In the genomic region with DNA sequence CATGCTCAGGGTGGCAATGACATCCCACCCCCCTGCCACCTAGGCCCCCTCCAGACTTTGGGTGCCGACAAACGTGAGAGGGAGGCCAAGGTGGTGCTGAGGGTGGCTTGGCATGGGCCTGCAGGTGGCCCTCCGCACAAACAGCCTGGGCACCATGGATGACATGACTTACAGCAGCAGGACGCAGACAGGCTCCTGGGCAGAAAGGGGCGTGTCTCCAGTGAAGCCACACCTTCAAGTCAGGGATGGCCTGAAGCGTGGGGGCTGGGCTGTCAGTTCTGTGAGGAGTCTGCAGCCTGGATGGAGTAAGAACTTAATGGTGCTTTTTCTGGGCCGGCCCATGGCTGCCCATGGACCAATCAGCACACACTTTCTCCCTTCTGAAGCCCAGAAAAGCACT, we compare ENCODE assay signal across 17 cellular contexts. TPM values are rescaled to one million over a fixed set of nuclear protein-coding genes. Genes with fewer than 3 reads are reported as not detected.
DNase-seq lines count a peak whose midpoint lies in the region; ATAC-seq, FAIRE-seq and TF ChIP-seq lines count a peak whose summit lies in the region.
"Had no signal": no experiment of that assay in that cellular context is flagged by ENCODE, and none has a peak within 500 bp of the region (broad histone marks: within the 10 kb centered on the region; RNA-seq: fewer than 3 reads in every experiment).

No MANE protein-coding gene starts in this region.

- FAIRE-seq in small intestine (lab: Jason Lieb, UNC): no peak
- no peak for FAIRE-seq in urothelium cell line (lab: Jason Lieb, UNC)
- FAIRE-seq: astrocyte, GM18507, islet of Langerhans had no signal

- ATAC-seq in activated CD8-positive, alpha-beta T cell treated with anti-CD3 and anti-CD28 coated beads, Interleukin-2, amount 10 ng/mL, durations not matched to agents 7 days and 5 days: peak; percentile 15
- no peak for ATAC-seq in activated CD8-positive, alpha-beta T cell treated with anti-CD3 and anti-CD28 coated beads for 36 hours

- intact Hi-C loops in activated CD8-positive, alpha-beta T cell treated with anti-CD3 and anti-CD28 coated beads for 36 hours (cut with micrococcal nuclease): loop anchor here (10.0 kb wide), 1 partner anchor 111 kb away; no protein-coding TSS in a partner anchor

- H3K27me3 Mint-ChIP-seq in activated CD8-positive, alpha-beta T cell treated with anti-CD3 and anti-CD28 coated beads, Interleukin-2, amount 10 ng/mL, durations not matched to agents 7 days and 5 days (ENCODE audit: low read depth): peaks cover 6% of the 10 kb centered on the region
- no peaks in the 10 kb centered on the region for H3K27me3 Mint-ChIP-seq in activated CD8-positive, alpha-beta T cell treated with anti-CD3 and anti-CD28 coated beads for 36 hours

- H3K4me1 ChIP-seq in small intestine (ENCODE audit: control insufficient read depth in 2 of 2, insufficient read depth in 1 of 2, low read depth in 1 of 2, low read length in 1 of 2): no peaks in the 10 kb centered on the region
- H3K4me1 ChIP-seq: SJCRH30 had no signal

- peaks cover 0 to 2% of the 10 kb centered on the region in 2 donors for H3K36me3 ChIP-seq in small intestine (ENCODE audit: control insufficient read depth in 2 of 2, insufficient read depth in 2 of 2, low read length in 2 of 2)
- H3K36me3 ChIP-seq: SJCRH30 had no signal

- CTCF ChIA-PET in activated CD8-positive, alpha-beta T cell treated with anti-CD3 and anti-CD28 coated beads, Interleukin-2, amount 10 ng/mL, durations not matched to agents 7 days and 5 days (lab: Charles Lee): no interaction called here
- CTCF ChIA-PET in activated CD8-positive, alpha-beta T cell treated with anti-CD3 and anti-CD28 coated beads for 36 hours (lab: Charles Lee): no interaction called here

- POLR2A ChIA-PET in activated CD8-positive, alpha-beta T cell treated with anti-CD3 and anti-CD28 coated beads, Interleukin-2, amount 10 ng/mL, durations not matched to agents 7 days and 5 days (lab: Charles Lee): no interaction called here
- POLR2A ChIA-PET in activated CD8-positive, alpha-beta T cell treated with anti-CD3 and anti-CD28 coated beads for 36 hours (lab: Charles Lee): interaction anchor here (0.6 kb wide), 1 partner anchor 12 kb away, joined by 3 read pairs; no protein-coding TSS in a partner anchor

- TF ChIP-seq CTCF in activated CD8-positive, alpha-beta T cell treated with anti-CD3 and anti-CD28 coated beads for 36 hours (IDR thresholded peaks at IDR 0.05): no peak

- H3K27ac Mint-ChIP-seq in activated CD8-positive, alpha-beta T cell treated with anti-CD3 and anti-CD28 coated beads, Interleukin-2, amount 10 ng/mL, durations not matched to agents 7 days and 5 days: no peak overlapping the region
- H3K27ac Mint-ChIP-seq in activated CD8-positive, alpha-beta T cell treated with anti-CD3 and anti-CD28 coated beads for 36 hours: no peak overlapping the region

- no peak overlapping the region for H3K4me3 ChIP-seq in small intestine (ENCODE audit: low read depth in 1 of 2, low read length in 2 of 2)
- H3K4me3 ChIP-seq: SJCRH30, smooth muscle cell had no signal

- 34 to 53% (median 48%) methylated on average over 7 of the region's 7 CpGs for WGBS in small intestine, 3 donors

- no peak overlapping the region for H3K27ac ChIP-seq in small intestine (ENCODE audit: low read depth in 1 of 2, low read length in 1 of 2)
- H3K27ac ChIP-seq: SJCRH30 had no signal

- H3K9me3 ChIP-seq in small intestine (ENCODE audit: control insufficient read depth, low read depth): no peaks in the 10 kb centered on the region

- no peak for DNase-seq in activated CD8-positive, alpha-beta T cell treated with anti-CD3 and anti-CD28 coated beads, Interleukin-2, amount 10 ng/mL, durations not matched to agents 7 days and 5 days
- DNase-seq in activated CD8-positive, alpha-beta T cell treated with anti-CD3 and anti-CD28 coated beads for 36 hours: no peak
- DNase-seq in SK-N-DZ (ENCODE audit: low spot score) (peak; percentile 62), iPS DF 19.7 (ENCODE audit: low read depth, low spot score) (peak; percentile 76), small intestine (peak; percentile 51), medulla oblongata (ENCODE audit: extremely low spot score) (no peak), DMS 273 treated with DMSO at 0.1 percent for 48 hours (lab: John Stamatoyannopoulos, UW) (no peak), urothelium cell line (ENCODE audit: low spot score) (no peak)
- DNase-seq: activated gamma-delta T cell treated with Interleukin-2 at 50 U/mL for 16 hours, dermis blood vessel endothelial cell, Kasumi-1, NCI-H1436 treated with DMSO at 0.1 percent for 48 hours, SJCRH30 had no signal

- H3K36me3 Mint-ChIP-seq in activated CD8-positive, alpha-beta T cell treated with anti-CD3 and anti-CD28 coated beads, Interleukin-2, amount 10 ng/mL, durations not matched to agents 7 days and 5 days (ENCODE audit: low read depth): no peaks in the 10 kb centered on the region
- peaks cover 2% of the 10 kb centered on the region for H3K36me3 Mint-ChIP-seq in activated CD8-positive, alpha-beta T cell treated with anti-CD3 and anti-CD28 coated beads for 36 hours (ENCODE audit: low read depth)

- H3K9me3 Mint-ChIP-seq in activated CD8-positive, alpha-beta T cell treated with anti-CD3 and anti-CD28 coated beads, Interleukin-2, amount 10 ng/mL, durations not matched to agents 7 days and 5 days (ENCODE audit: insufficient read depth): peaks cover 3% of the 10 kb centered on the region
- peaks cover 10% of the 10 kb centered on the region for H3K9me3 Mint-ChIP-seq in activated CD8-positive, alpha-beta T cell treated with anti-CD3 and anti-CD28 coated beads for 36 hours

- H3K27me3 ChIP-seq in small intestine (ENCODE audit: control insufficient read depth in 2 of 2, insufficient read depth in 2 of 2, low read length in 2 of 2): no peaks in the 10 kb centered on the region
- H3K27me3 ChIP-seq: SJCRH30 had no signal

- H3K4me1 Mint-ChIP-seq in activated CD8-positive, alpha-beta T cell treated with anti-CD3 and anti-CD28 coated beads, Interleukin-2, amount 10 ng/mL, durations not matched to agents 7 days and 5 days (ENCODE audit: low read depth): no peaks in the 10 kb centered on the region
- H3K4me1 Mint-ChIP-seq in activated CD8-positive, alpha-beta T cell treated with anti-CD3 and anti-CD28 coated beads for 36 hours (ENCODE audit: low read depth): no peaks in the 10 kb centered on the region

- H3K4me3 Mint-ChIP-seq in activated CD8-positive, alpha-beta T cell treated with anti-CD3 and anti-CD28 coated beads, Interleukin-2, amount 10 ng/mL, durations not matched to agents 7 days and 5 days: no peak overlapping the region
- no peak overlapping the region for H3K4me3 Mint-ChIP-seq in activated CD8-positive, alpha-beta T cell treated with anti-CD3 and anti-CD28 coated beads for 36 hours

RNA-seq across cellular contexts. Expression of gene POMP, which starts 25.3 kb away (rescaled TPM):
- 10 to 100 TPM; 90.7 to 94.5 TPM for total RNA-seq in activated CD8-positive, alpha-beta T cell treated with anti-CD3 and anti-CD28 coated beads, Interleukin-2, amount 10 ng/mL, durations not matched to agents 7 days and 5 days
- total RNA-seq in activated CD8-positive, alpha-beta T cell treated with anti-CD3 and anti-CD28 coated beads for 36 hours: 100 to 1,000 TPM; 106 to 116 TPM
- polyA plus RNA-seq in SK-N-DZ (2014; cell fraction: cytosol; rRNA removed): 73.4 and 83.5 TPM in 2 replicates
- polyA plus RNA-seq in SK-N-DZ (2014; cell fraction: nucleus; rRNA removed): 43.1 and 71.6 TPM in 2 replicates
- 100 to 1,000 TPM in 2 of 3 donors, 10 to 100 TPM in 1; 94.5 to 121 (median 115) TPM for polyA plus RNA-seq in small intestine

RNA-seq across cellular contexts. Expression of gene SLC46A3, which starts 34.5 kb away (rescaled TPM):
- 10 to 100 TPM; 10.3 to 10.9 TPM for total RNA-seq in activated CD8-positive, alpha-beta T cell treated with anti-CD3 and anti-CD28 coated beads, Interleukin-2, amount 10 ng/mL, durations not matched to agents 7 days and 5 days
- total RNA-seq in activated CD8-positive, alpha-beta T cell treated with anti-CD3 and anti-CD28 coated beads for 36 hours: 1 to 10 TPM; 3.2 to 3.4 TPM
- polyA plus RNA-seq in SK-N-DZ (2014; cell fraction: cytosol; rRNA removed): 0.05 and 0.43 TPM in 2 replicates
- 0.09 and 0.65 TPM in 2 replicates for polyA plus RNA-seq in SK-N-DZ (2014; cell fraction: nucleus; rRNA removed)
- 10 to 100 TPM; 24.8 to 78.3 (median 51.1) TPM for polyA plus RNA-seq in small intestine

Comparison
In these comparisons a context has a peak if more than half of its experiments do, and no peak if none do; other contexts are left out.
1. DNase-seq: peak in SK-N-DZ (single experiment), iPS DF 19.7 (single experiment) and small intestine (single experiment); none in activated CD8-positive, alpha-beta T cell treated with anti-CD3 and anti-CD28 coated beads, Interleukin-2, amount 10 ng/mL, durations not matched to agents 7 days and 5 days (single experiment), activated CD8-positive, alpha-beta T cell treated with anti-CD3 and anti-CD28 coated beads for 36 hours (single experiment), medulla oblongata (single experiment), DMS 273 treated with DMSO at 0.1 percent for 48 hours (single experiment) and urothelium cell line (single experiment).